In genomic region chr19:7870571-7871279, GRCh38 we compare ENCODE assay signal across 1 cellular context.
A peak's percentile ranks its signal among the peaks of the same experiment; 100 is the strongest.
TF ChIP-seq lines count a peak whose summit lies in the region.

No MANE protein-coding gene starts in this region.

TF ChIP-seq in HepG2, 621 proteins besides CTCF, POLR2A, EP300 and RAD21 (continued from another document):
- TF ChIP-seq PATZ1 (CRISPR knock-in tag; IDR thresholded peaks at IDR 0.05) (peak; percentile 42; the same call in 1 of the 2 replicates), NFATC3 (CRISPR knock-in tag; IDR thresholded peaks at IDR 0.05) (no peak), ZNF678 (CRISPR knock-in tag; IDR thresholded peaks at IDR 0.05) (no peak), MAZ (IDR thresholded peaks at IDR 0.05; ENCODE audit: borderline replicate concordance, low read depth, low read length) (peak; percentile 32; the same call in 1 of the 2 replicates), MAZ (CRISPR knock-in tag; IDR thresholded peaks at IDR 0.05; ENCODE audit: low read depth) (no peak), SP5 (CRISPR knock-in tag; IDR thresholded peaks at IDR 0.05; ENCODE audit: borderline replicate concordance, low read depth) (peak; percentile 25; the same call in 1 of the 2 replicates), NONO (IDR thresholded peaks at IDR 0.05) (no peak), NONO (CRISPR knock-in tag; conservative IDR thresholded peaks at IDR 0.05) (no peak), ZMYM3 (CRISPR knock-in tag; IDR thresholded peaks at IDR 0.05) (0 out of 2 replicates have a peak, but pooled peaks have one; percentile 11), SNAPC2 (CRISPR knock-in tag; IDR thresholded peaks at IDR 0.05) (no peak), SMC3 (IDR thresholded peaks at IDR 0.05; ENCODE audit: low read length) (no peak), MXD4 (CRISPR knock-in tag; IDR thresholded peaks at IDR 0.05) (no peak), ZNF12 (CRISPR knock-in tag; IDR thresholded peaks at IDR 0.05) (no peak)
- TF ChIP-seq, protein P1, sequence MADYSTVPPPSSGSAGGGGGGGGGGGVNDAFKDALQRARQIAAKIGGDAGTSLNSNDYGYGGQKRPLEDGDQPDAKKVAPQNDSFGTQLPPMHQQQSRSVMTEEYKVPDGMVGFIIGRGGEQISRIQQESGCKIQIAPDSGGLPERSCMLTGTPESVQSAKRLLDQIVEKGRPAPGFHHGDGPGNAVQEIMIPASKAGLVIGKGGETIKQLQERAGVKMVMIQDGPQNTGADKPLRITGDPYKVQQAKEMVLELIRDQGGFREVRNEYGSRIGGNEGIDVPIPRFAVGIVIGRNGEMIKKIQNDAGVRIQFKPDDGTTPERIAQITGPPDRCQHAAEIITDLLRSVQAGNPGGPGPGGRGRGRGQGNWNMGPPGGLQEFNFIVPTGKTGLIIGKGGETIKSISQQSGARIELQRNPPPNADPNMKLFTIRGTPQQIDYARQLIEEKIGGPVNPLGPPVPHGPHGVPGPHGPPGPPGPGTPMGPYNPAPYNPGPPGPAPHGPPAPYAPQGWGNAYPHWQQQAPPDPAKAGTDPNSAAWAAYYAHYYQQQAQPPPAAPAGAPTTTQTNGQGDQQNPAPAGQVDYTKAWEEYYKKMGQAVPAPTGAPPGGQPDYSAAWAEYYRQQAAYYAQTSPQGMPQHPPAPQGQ (CRISPR knock-in tag; IDR thresholded peaks at IDR 0.05; ENCODE audit: borderline replicate concordance): no peak
